ENCODE assay signal across 33 cellular contexts in genomic region chr4:38650133-38650532, GRCh38.
"Had no signal": no experiment of that assay in that cellular context is flagged by ENCODE, and none has a peak within 500 bp of the region (broad histone marks: within the 10 kb centered on the region; RNA-seq: fewer than 3 reads in every experiment).

No MANE protein-coding gene starts in this region.

- H3K4me3 Mint-ChIP-seq: activated B cell treated with CpG ODN at 0.5 μM for 24 hours; activated CD4-positive, alpha-beta memory T cell treated with anti-CD3 and anti-CD28 coated beads for 36 hours; activated naive CD4-positive, alpha-beta T cell treated with anti-CD3 and anti-CD28 coated beads, Interleukin-2, amount 10 ng/mL, durations not matched to agents 7 days and 5 days; activated naive CD8-positive, alpha-beta T cell; activated naive CD8-positive, alpha-beta T cell treated with anti-CD3 and anti-CD28 coated beads, Interleukin-2, amount 50 U/mL, for 24 hours; activated T-cell treated with anti-CD3 and anti-CD28 coated beads, Interleukin-2, amount 50 U/mL, for 4 hours; activated T-helper 1 cell treated with anti-CD3 and anti-CD28 coated beads, Interleukin-12 subunit alpha, Interleukin-12 subunit beta, Interleukin-2, Interleukin-4 antibody, amounts not matched to agents 30 ng/mL and 10 ng/mL and 1 ng/mL, durations not matched to agents 14 hours and 24 hours and 36 hours; brain; T-cell; T-helper 17 cell had no signal

- H3K27me3 Mint-ChIP-seq: activated B cell treated with CpG ODN at 0.5 μM for 24 hours; activated CD4-positive, alpha-beta memory T cell treated with anti-CD3 and anti-CD28 coated beads for 36 hours; activated naive CD8-positive, alpha-beta T cell; activated naive CD8-positive, alpha-beta T cell treated with anti-CD3 and anti-CD28 coated beads, Interleukin-2, amount 50 U/mL, for 24 hours; brain; T-cell; T-helper 17 cell had no signal

- DNase-seq: activated B cell treated with CpG ODN at 0.5 μM for 24 hours; activated CD4-positive, alpha-beta memory T cell treated with anti-CD3 and anti-CD28 coated beads for 36 hours; activated CD4-positive, alpha-beta T cell treated with anti-CD3 and anti-CD28 coated beads for 4 hours; activated CD4-positive, alpha-beta T cell treated with anti-CD3 and anti-CD28 coated beads, Interleukin-2, amount 50 U/mL, for 1 hour; activated CD4-positive, CD25-positive, alpha-beta regulatory T cell treated with anti-CD3 and anti-CD28 coated beads, Interleukin-2, amount 50 U/mL, for 72 hours; activated CD8-positive, alpha-beta memory T cell treated with anti-CD3 and anti-CD28 coated beads, Interleukin-2, amount 50 U/mL, for 4 hours; activated gamma-delta T cell treated with Interleukin-2 at 50 U/mL for 16 hours; activated naive CD4-positive, alpha-beta T cell treated with anti-CD3 and anti-CD28 coated beads, Interleukin-2, amount 10 ng/mL, durations not matched to agents 7 days and 5 days; activated naive CD8-positive, alpha-beta T cell treated with anti-CD3 and anti-CD28 coated beads, Interleukin-2, amount 50 U/mL, for 24 hours; activated T-cell treated with anti-CD3 and anti-CD28 coated beads for 4 hours; activated T-cell treated with anti-CD3 and anti-CD28 coated beads, Interleukin-2, amount 50 U/mL, for 4 hours; anterior cingulate cortex; caudate nucleus; cerebellar nuclear complex; Karpas-422; MG63; MV-4-11; NCI-H1092; NCI-H1436 treated with DMSO at 0.1 percent for 48 hours; NCI-H1694 treated with DMSO at 0.1 percent for 48 hours; NCI-H2029; NCI-H345; NCI-H524 treated with DMSO at 0.1 percent for 48 hours; SHP77 treated with DMSO at 0.1 percent for 48 hours; SK-N-SH; T-cell; T-helper 17 cell; T1000 had no signal

- H3K4me2 ChIP-seq: SK-N-SH had no signal

- H3K27ac ChIP-seq: SJSA1 had no signal

- H3K27me3 ChIP-seq: MG63, SJSA1 had no signal

- H3K9me3 ChIP-seq: MG63, SJSA1, SK-N-SH had no signal

- H3K9me3 Mint-ChIP-seq: activated B cell treated with CpG ODN at 0.5 μM for 24 hours; activated T-cell treated with anti-CD3 and anti-CD28 coated beads, Interleukin-2, amount 50 U/mL, for 4 hours; activated T-helper 1 cell treated with anti-CD3 and anti-CD28 coated beads, Interleukin-12 subunit alpha, Interleukin-12 subunit beta, Interleukin-2, Interleukin-4 antibody, amounts not matched to agents 30 ng/mL and 10 ng/mL and 1 ng/mL, durations not matched to agents 14 hours and 24 hours and 36 hours; T-cell had no signal

- H3K4me1 ChIP-seq: SJSA1 had no signal

- H3K9ac ChIP-seq: SK-N-SH had no signal

- H3K36me3 Mint-ChIP-seq: activated CD4-positive, alpha-beta memory T cell treated with anti-CD3 and anti-CD28 coated beads for 36 hours; T-cell had no signal

- H3K36me3 ChIP-seq: MG63, SJSA1 had no signal

- H3K27ac Mint-ChIP-seq: activated B cell treated with CpG ODN at 0.5 μM for 24 hours; activated CD4-positive, alpha-beta memory T cell treated with anti-CD3 and anti-CD28 coated beads for 36 hours; activated naive CD4-positive, alpha-beta T cell treated with anti-CD3 and anti-CD28 coated beads, Interleukin-2, amount 10 ng/mL, durations not matched to agents 7 days and 5 days; activated naive CD8-positive, alpha-beta T cell; activated naive CD8-positive, alpha-beta T cell treated with anti-CD3 and anti-CD28 coated beads, Interleukin-2, amount 50 U/mL, for 24 hours; activated T-helper 1 cell treated with anti-CD3 and anti-CD28 coated beads, Interleukin-12 subunit alpha, Interleukin-12 subunit beta, Interleukin-2, Interleukin-4 antibody, amounts not matched to agents 30 ng/mL and 10 ng/mL and 1 ng/mL, durations not matched to agents 14 hours and 24 hours and 36 hours; brain; T-cell; T-helper 17 cell had no signal

- H3K4me3 ChIP-seq: MG63, SJSA1 had no signal

- ATAC-seq: activated naive CD8-positive, alpha-beta T cell treated with anti-CD3 and anti-CD28 coated beads, Interleukin-2, amount 50 U/mL, for 24 hours; activated T-cell treated with anti-CD3 and anti-CD28 coated beads, Interleukin-2, amount 50 U/mL, for 4 hours; Panc1; T-cell; T-helper 17 cell had no signal
